1 cellular context compared by ENCODE assay signal in the genomic region with DNA sequence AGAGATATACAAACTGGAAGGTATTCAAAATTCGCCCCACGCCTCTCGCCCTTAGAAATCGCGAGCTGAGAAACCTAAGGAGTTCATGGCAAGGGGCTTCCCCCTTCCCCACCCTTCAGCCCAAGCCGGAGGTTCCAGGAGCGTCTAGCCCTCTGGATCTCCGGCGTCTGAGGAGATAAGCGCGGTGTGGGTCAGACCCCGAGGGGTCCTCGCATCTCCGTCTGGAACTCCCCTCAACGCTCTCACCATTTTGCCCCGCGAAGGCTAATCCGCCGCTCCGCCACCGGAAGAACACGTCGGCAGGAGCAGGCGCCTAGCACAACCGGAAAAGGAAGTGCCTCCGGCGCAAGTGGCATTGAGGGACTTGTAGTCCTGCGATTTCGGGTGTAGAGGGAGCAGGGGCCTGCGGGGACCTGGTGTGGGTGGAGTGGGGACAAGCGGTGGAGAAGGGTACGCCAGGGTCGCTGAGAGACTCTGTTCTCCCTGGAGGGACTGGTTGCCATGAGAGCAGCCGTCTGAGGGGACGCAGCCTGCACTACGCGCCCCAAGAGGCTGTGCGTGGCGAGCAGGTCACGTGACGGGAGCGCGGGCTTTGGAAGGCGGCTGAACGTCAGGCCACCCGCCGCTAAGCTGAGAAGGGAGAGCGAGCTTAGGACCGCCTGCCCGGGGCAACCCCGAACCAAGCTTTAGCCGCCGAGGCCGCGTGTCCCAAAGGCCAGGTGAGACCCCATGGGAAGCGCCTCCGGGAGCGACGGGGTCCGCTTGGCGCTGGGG.
TF ChIP-seq lines count a peak whose summit lies in the region.

A gene with protein sequence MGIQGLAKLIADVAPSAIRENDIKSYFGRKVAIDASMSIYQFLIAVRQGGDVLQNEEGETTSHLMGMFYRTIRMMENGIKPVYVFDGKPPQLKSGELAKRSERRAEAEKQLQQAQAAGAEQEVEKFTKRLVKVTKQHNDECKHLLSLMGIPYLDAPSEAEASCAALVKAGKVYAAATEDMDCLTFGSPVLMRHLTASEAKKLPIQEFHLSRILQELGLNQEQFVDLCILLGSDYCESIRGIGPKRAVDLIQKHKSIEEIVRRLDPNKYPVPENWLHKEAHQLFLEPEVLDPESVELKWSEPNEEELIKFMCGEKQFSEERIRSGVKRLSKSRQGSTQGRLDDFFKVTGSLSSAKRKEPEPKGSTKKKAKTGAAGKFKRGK (plus strand): TSS at position 602 of the 774 bp plus-strand sequence. CDS start 2,451 bp downstream, outside the sequence.
A gene (minus strand): TSS at position 290 of the 774 bp plus-strand sequence. CDS start 41 bp downstream, at position 249.

TF ChIP-seq in H1, 55 proteins besides CTCF, POLR2A, EP300 and RAD21 (continued from another document):
- TF ChIP-seq NRF1 (IDR thresholded peaks at IDR 0.05; ENCODE audit: low read depth, low read length): no peak
- peak; percentile 72 for TF ChIP-seq TAF7 (optimal IDR thresholded peaks at IDR 0.05; ENCODE audit: borderline replicate concordance, low read depth, low read length)
- TF ChIP-seq, protein P1, sequence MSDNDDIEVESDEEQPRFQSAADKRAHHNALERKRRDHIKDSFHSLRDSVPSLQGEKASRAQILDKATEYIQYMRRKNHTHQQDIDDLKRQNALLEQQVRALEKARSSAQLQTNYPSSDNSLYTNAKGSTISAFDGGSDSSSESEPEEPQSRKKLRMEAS (IDR thresholded peaks at IDR 0.05): peak; percentile 87
- peak; percentile 90 for TF ChIP-seq PHF8 (conservative IDR thresholded peaks at IDR 0.05; ENCODE audit: low read depth, low read length)
- TF ChIP-seq ASH2L (IDR thresholded peaks at IDR 0.05; ENCODE audit: low read length): peak; percentile 43
- TF ChIP-seq, protein P2, sequence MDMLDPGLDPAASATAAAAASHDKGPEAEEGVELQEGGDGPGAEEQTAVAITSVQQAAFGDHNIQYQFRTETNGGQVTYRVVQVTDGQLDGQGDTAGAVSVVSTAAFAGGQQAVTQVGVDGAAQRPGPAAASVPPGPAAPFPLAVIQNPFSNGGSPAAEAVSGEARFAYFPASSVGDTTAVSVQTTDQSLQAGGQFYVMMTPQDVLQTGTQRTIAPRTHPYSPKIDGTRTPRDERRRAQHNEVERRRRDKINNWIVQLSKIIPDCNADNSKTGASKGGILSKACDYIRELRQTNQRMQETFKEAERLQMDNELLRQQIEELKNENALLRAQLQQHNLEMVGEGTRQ (IDR thresholded peaks at IDR 0.05; ENCODE audit: low read length): peak; percentile 96
- peak; percentile 95 for TF ChIP-seq GABPA (IDR thresholded peaks at IDR 0.05; ENCODE audit: borderline replicate concordance, insufficient read depth, low read length)
- TF ChIP-seq TBP (IDR thresholded peaks at IDR 0.05; ENCODE audit: low read depth, low read length): peak; percentile 84
- peak; percentile 57 for TF ChIP-seq SIX5 (IDR thresholded peaks at IDR 0.05; ENCODE audit: low read depth, low read length)
- TF ChIP-seq SAP30 (IDR thresholded peaks at IDR 0.05; ENCODE audit: insufficient read depth, insufficient replicate concordance, low read length): no peak
- peak in 1 of 2 experiments; percentile 58; a peak in 3 of 4 replicates for TF ChIP-seq SIN3A (conservative IDR thresholded peaks at IDR 0.05 in 1 of 2, IDR thresholded peaks at IDR 0.05 in 1 of 2; ENCODE audit: low read depth in 1 of 2, low read length in 2 of 2)
- peak; percentile 77 for TF ChIP-seq YY1 (IDR thresholded peaks at IDR 0.05; ENCODE audit: low read depth, low read length)
- no peak for TF ChIP-seq BRCA1 (IDR thresholded peaks at IDR 0.05; ENCODE audit: low read depth, low read length)
- TF ChIP-seq, protein P3, sequence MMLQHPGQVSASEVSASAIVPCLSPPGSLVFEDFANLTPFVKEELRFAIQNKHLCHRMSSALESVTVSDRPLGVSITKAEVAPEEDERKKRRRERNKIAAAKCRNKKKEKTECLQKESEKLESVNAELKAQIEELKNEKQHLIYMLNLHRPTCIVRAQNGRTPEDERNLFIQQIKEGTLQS (IDR thresholded peaks at IDR 0.05; ENCODE audit: insufficient read depth, low read depth, low read length): peak; percentile 82
- TF ChIP-seq BCL11A (IDR thresholded peaks at IDR 0.05; ENCODE audit: low read depth in 2 of 2, low read length in 2 of 2): no peak
- TF ChIP-seq KDM4A (IDR thresholded peaks at IDR 0.05; ENCODE audit: low read depth, low read length, severe bottlenecking): peak; percentile 71
- TF ChIP-seq HDAC2 (IDR thresholded peaks at IDR 0.05; ENCODE audit: borderline replicate concordance in 1 of 2, low read depth in 2 of 2, low read length in 2 of 2): peak in 1 of 2 experiments; percentile 62; a peak in 1 of 4 replicates
- TF ChIP-seq TAF1 (IDR thresholded peaks at IDR 0.05; ENCODE audit: low read depth, low read length): peak; percentile 87
- TF ChIP-seq EGR1 (IDR thresholded peaks at IDR 0.05; ENCODE audit: borderline replicate concordance, low read depth, low read length): no peak
- TF ChIP-seq SP1 (IDR thresholded peaks at IDR 0.05; ENCODE audit: low read depth, low read length): no peak
- peak; percentile 30; the same call in 1 of the 2 replicates for TF ChIP-seq GTF2F1 (IDR thresholded peaks at IDR 0.05; ENCODE audit: borderline replicate concordance, low read depth, low read length)
- TF ChIP-seq CBX5 (IDR thresholded peaks at IDR 0.05; ENCODE audit: low read depth, low read length): no peak
- no peak for TF ChIP-seq NANOG (IDR thresholded peaks at IDR 0.05; ENCODE audit: insufficient read depth, low read depth, low read length, poor library complexity, severe bottlenecking)
- TF ChIP-seq CREB1 (IDR thresholded peaks at IDR 0.05): peak; percentile 35; the same call in 1 of the 2 replicates
- TF ChIP-seq, protein P4, sequence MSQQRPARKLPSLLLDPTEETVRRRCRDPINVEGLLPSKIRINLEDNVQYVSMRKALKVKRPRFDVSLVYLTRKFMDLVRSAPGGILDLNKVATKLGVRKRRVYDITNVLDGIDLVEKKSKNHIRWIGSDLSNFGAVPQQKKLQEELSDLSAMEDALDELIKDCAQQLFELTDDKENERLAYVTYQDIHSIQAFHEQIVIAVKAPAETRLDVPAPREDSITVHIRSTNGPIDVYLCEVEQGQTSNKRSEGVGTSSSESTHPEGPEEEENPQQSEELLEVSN (IDR thresholded peaks at IDR 0.05): peak; percentile 94
- TF ChIP-seq TEAD4 (IDR thresholded peaks at IDR 0.05; ENCODE audit: low read depth, low read length): no peak
